8 cellular contexts compared by ENCODE assay signal in the genomic region with DNA sequence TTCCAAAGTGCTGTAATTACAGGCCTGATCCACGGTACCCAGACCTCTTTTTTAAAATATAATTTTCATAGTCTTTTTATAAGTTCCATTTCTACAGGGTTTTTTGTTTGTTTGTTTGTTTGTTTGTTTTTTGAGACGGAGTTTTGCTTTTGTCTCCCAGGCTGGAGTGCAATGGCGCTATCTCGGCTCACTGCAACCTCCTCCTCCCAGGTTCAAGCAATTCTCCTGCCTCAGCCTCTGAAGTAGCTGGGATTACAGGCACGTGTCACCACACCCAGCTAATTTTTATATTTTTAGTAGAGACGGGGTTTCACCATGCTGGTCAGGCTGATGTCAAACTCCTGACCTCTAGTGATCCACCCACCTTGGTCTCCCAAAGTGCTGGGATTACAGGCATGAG. TPM values are rescaled to one million over a fixed set of nuclear protein-coding genes. Genes with fewer than 3 reads are reported as not detected.
DNase-seq lines count a peak whose midpoint lies in the region; ATAC-seq, FAIRE-seq and TF ChIP-seq lines count a peak whose summit lies in the region.
"Not testable (repeated sequence)": the region's sequence is repeated elsewhere in the genome, so short reads cannot be mapped to it uniquely, and the experiment has no call there.

No MANE protein-coding gene starts in this region.

- H3K9me1 ChIP-seq in endothelial cell of umbilical vein (replicated peaks; ENCODE audit: control insufficient read depth, extremely low read depth, insufficient read depth, low read length) = not testable (repeated sequence)

- not testable (repeated sequence) for H2AFZ ChIP-seq in endothelial cell of umbilical vein (ENCODE audit: low read depth, low read length)

- not testable (repeated sequence) for H3K27ac ChIP-seq in A549; endothelial cell of umbilical vein (ENCODE audit: insufficient read depth, low read depth, low read length)

- not testable (repeated sequence) for FAIRE-seq in A549 (lab: Jason Lieb, UNC); endothelial cell of umbilical vein (lab: Jason Lieb, UNC)

- DNase-seq in A549 (ENCODE audit: low read depth in 1 of 2, low spot score in 1 of 2); GM06990 (ENCODE audit: extremely low read depth, insufficient read length); MG63; WTC11 (ENCODE audit: low spot score); endothelial cell of umbilical vein (ENCODE audit: low read depth, low spot score); skeletal muscle cell (ENCODE audit: low read depth): not testable (repeated sequence)

- H3K27me3 Mint-ChIP-seq in WTC11 (ENCODE audit: low read depth); activated naive CD8-positive, alpha-beta T cell: not testable (repeated sequence)

- not testable (repeated sequence) for TF ChIP-seq CTCF in A549 (IDR thresholded peaks at IDR 0.05); GM06990 (IDR thresholded peaks at IDR 0.05; ENCODE audit: insufficient read depth, low read length, poor library complexity, severe bottlenecking); WTC11 (IDR thresholded peaks at IDR 0.05); endothelial cell of umbilical vein (IDR thresholded peaks at IDR 0.05; ENCODE audit: extremely low read depth in 1 of 2, insufficient read depth in 1 of 2, low read depth in 1 of 2, low read length in 2 of 2)

- peaks cover 66% of the 10 kb centered on the region for H3K79me2 ChIP-seq in endothelial cell of umbilical vein (ENCODE audit: control insufficient read depth, insufficient read depth, low read length)

- not testable (repeated sequence) for H3K9me3 Mint-ChIP-seq in WTC11; activated naive CD8-positive, alpha-beta T cell (ENCODE audit: low read depth)

- not testable (repeated sequence) for ATAC-seq in A549, WTC11

- intact Hi-C loops in endothelial cell of umbilical vein (cut with micrococcal nuclease) = not testable (repeated sequence)

- H3K27me3 ChIP-seq in GM06990 (replicated peaks; ENCODE audit: control insufficient read depth, insufficient read depth, low read length); MG63; endothelial cell of umbilical vein (ENCODE audit: control insufficient read depth in 2 of 2, insufficient read depth in 2 of 2, low read length in 2 of 2); mucosa of stomach (ENCODE audit: control insufficient read depth, insufficient read depth, low read length): not testable (repeated sequence)

- H3K4me2 ChIP-seq in A549 (peak overlapping the region; percentile 98), endothelial cell of umbilical vein (ENCODE audit: insufficient read depth, low read length) (peak overlapping the region; percentile 98)

- CTCF ChIA-PET in A549 (lab: Yijun Ruan, JAX); WTC11 (lab: Charles Lee); endothelial cell of umbilical vein (lab: Charles Lee): not testable (repeated sequence)

- POLR2A ChIA-PET in A549 (lab: Yijun Ruan, JAX); WTC11 (lab: Charles Lee): not testable (repeated sequence)
- POLR2A ChIA-PET in endothelial cell of umbilical vein (lab: Charles Lee) = interaction anchor here (0.7 kb wide), 1 partner anchor 108 kb away, joined by 5 read pairs; no protein-coding TSS in a partner anchor

- BruUV-seq in endothelial cell of umbilical vein (replicated peaks; lab: Mats Ljungman, UMichigan) = not testable (repeated sequence)

- not testable (repeated sequence) for TF ChIP-seq RAD21 in A549 (conservative IDR thresholded peaks at IDR 0.05 in 1 of 2, IDR thresholded peaks at IDR 0.05 in 1 of 2)

- not testable (repeated sequence) for H3K27ac Mint-ChIP-seq in WTC11; activated naive CD8-positive, alpha-beta T cell

- not testable (repeated sequence) for TF ChIP-seq POLR2A in A549 (IDR thresholded peaks at IDR 0.05; ENCODE audit: low read length); endothelial cell of umbilical vein (IDR thresholded peaks at IDR 0.05; ENCODE audit: low read depth, low read length)

- WGBS in A549 (ENCODE audit: missing lambda C conversion rate) = 84% methylated on average over 6 of the region's 6 CpGs

- H3K9ac ChIP-seq in endothelial cell of umbilical vein (replicated peaks; ENCODE audit: extremely low read depth, insufficient read depth, low read length) = not testable (repeated sequence)
- peak overlapping the region; percentile 95 for H3K9ac ChIP-seq in mucosa of stomach (ENCODE audit: low read length)

- H3K36me3 ChIP-seq in GM06990 (ENCODE audit: control insufficient read depth, insufficient read depth, low read length); endothelial cell of umbilical vein (ENCODE audit: control insufficient read depth in 2 of 2, extremely low read depth in 1 of 2, insufficient read depth in 2 of 2, low read length in 2 of 2); mucosa of stomach (ENCODE audit: control insufficient read depth, insufficient read depth, low read length): not testable (repeated sequence)
- peaks cover 34% of the 10 kb centered on the region for H3K36me3 ChIP-seq in MG63

- peak overlapping the region; percentile 88 for H3K4me3 Mint-ChIP-seq in WTC11
- H3K4me3 Mint-ChIP-seq in activated naive CD8-positive, alpha-beta T cell = peak overlapping the region; percentile 95

- not testable (repeated sequence) for H4K20me1 ChIP-seq in endothelial cell of umbilical vein (replicated peaks; ENCODE audit: control insufficient read depth, extremely low read depth, insufficient read depth, low read length)

- H3K4me1 Mint-ChIP-seq in WTC11 = peaks cover 14% of the 10 kb centered on the region
- peaks cover 27% of the 10 kb centered on the region for H3K4me1 Mint-ChIP-seq in activated naive CD8-positive, alpha-beta T cell (ENCODE audit: low read depth)

- H3K36me3 Mint-ChIP-seq in WTC11; activated naive CD8-positive, alpha-beta T cell: not testable (repeated sequence)

- dilution Hi-C loops in endothelial cell of umbilical vein (cut with MboI; ENCODE audit: extremely low pct_ligation_motif_present, low sequenced_read_pairs) = not testable (repeated sequence)

- H3K9me3 ChIP-seq in A549; MG63; endothelial cell of umbilical vein (replicated peaks; ENCODE audit: control insufficient read depth, insufficient read depth, low read length); mucosa of stomach (ENCODE audit: control insufficient read depth, low read length): not testable (repeated sequence)

- not testable (repeated sequence) for TF ChIP-seq EP300 in A549 (IDR thresholded peaks at IDR 0.05)

- H3K4me3 ChIP-seq in A549; endothelial cell of umbilical vein (replicated peaks in 1 of 3; ENCODE audit: insufficient read depth in 1 of 3, low read depth in 1 of 3, low read length in 3 of 3); mucosa of stomach (ENCODE audit: low read length): not testable (repeated sequence)
- peak overlapping the region; percentile 100 for H3K4me3 ChIP-seq in GM06990 (replicated peaks; ENCODE audit: low read depth, low read length)
- H3K4me3 ChIP-seq in MG63 = peak overlapping the region; percentile 96
- peak overlapping the region; percentile 100 for H3K4me3 ChIP-seq in skeletal muscle cell (ENCODE audit: low read depth, low read length)

- peaks cover 18% of the 10 kb centered on the region; the same call in 2 of the 3 replicates for H3K4me1 ChIP-seq in A549
- not testable (repeated sequence) for H3K4me1 ChIP-seq in endothelial cell of umbilical vein (ENCODE audit: control insufficient read depth, extremely low read depth, insufficient read depth, low read length); mucosa of stomach (ENCODE audit: control insufficient read depth, insufficient read depth, low read length)

RNA-seq across cellular contexts. Expression of a gene that starts 2.1 kb away (rescaled TPM):
- 23.6 and 23.7 TPM in 2 replicates for polyA plus RNA-seq in A549 (2011; rRNA removed)
- 6.0 and 7.1 TPM in 2 replicates for polyA plus RNA-seq in A549 (2012; cell fraction: cytosol; rRNA removed)
- 4.4 and 4.8 TPM in 2 replicates for polyA plus RNA-seq in A549 (2012; cell fraction: nucleus; rRNA removed)
- 10.4 to 11.6 TPM (median 10.9 TPM) in 3 replicates for polyA plus RNA-seq in A549 (2017; fragmentation: RNase III; extraction: RNeasy Plus Mini Kit Qiagen cat#74134 plus additional on column Dnase treatment)
- polyA minus RNA-seq in A549 (2011; rRNA and poly(A)+ RNA removed) = 19.5 and 21.0 TPM in 2 replicates
- 11.7 and 14.2 TPM in 2 replicates for total RNA-seq in MG63 (2014; rRNA removed; shearing (Covaris generic); ENCODE audit: low replicate concordance)
- 25.0 to 30.5 TPM (median 27.5 TPM) in 3 replicates for total RNA-seq in WTC11 (2021)
- total RNA-seq in endothelial cell of umbilical vein = 28.6 and 30.0 TPM in 2 replicates
- polyA plus RNA-seq in endothelial cell of umbilical vein = 19.8 and 20.4 TPM in 2 replicates
- polyA plus RNA-seq in endothelial cell of umbilical vein (2011; cell fraction: cytosol; rRNA removed) = 16.1 and 16.5 TPM in 2 replicates
- polyA plus RNA-seq in endothelial cell of umbilical vein (2011; cell fraction: nucleus; rRNA removed) = 25.0 and 25.5 TPM in 2 replicates
- polyA plus RNA-seq in endothelial cell of umbilical vein (2012) = 15.2 and 16.8 TPM in 2 replicates
- 48.5 and 52.0 TPM in 2 replicates for polyA minus RNA-seq in endothelial cell of umbilical vein
- 13.7 TPM for polyA minus RNA-seq in endothelial cell of umbilical vein (2011; cell fraction: cytosol; rRNA and poly(A)+ RNA removed)
- 43.1 and 55.0 TPM in 2 replicates for polyA minus RNA-seq in endothelial cell of umbilical vein (2011; cell fraction: nucleus; rRNA and poly(A)+ RNA removed)

RNA-seq across cellular contexts. Expression of a gene that starts 18.0 kb away (rescaled TPM):
- polyA plus RNA-seq in A549 (2011; rRNA removed) = 63.2 and 105 TPM in 2 replicates
- 13.0 and 20.8 TPM in 2 replicates for polyA plus RNA-seq in A549 (2012; cell fraction: cytosol; rRNA removed)
- 5.2 and 12.4 TPM in 2 replicates for polyA plus RNA-seq in A549 (2012; cell fraction: nucleus; rRNA removed)
- 51.1 to 59.8 TPM (median 57.2 TPM) in 3 replicates for polyA plus RNA-seq in A549 (2017; fragmentation: RNase III; extraction: RNeasy Plus Mini Kit Qiagen cat#74134 plus additional on column Dnase treatment)
- polyA minus RNA-seq in A549 (2011; rRNA and poly(A)+ RNA removed) = 26.5 and 30.8 TPM in 2 replicates
- 81.1 and 98.2 TPM in 2 replicates for total RNA-seq in MG63 (2014; rRNA removed; shearing (Covaris generic); ENCODE audit: low replicate concordance)
- 27.2 to 31.3 TPM (median 27.6 TPM) in 3 replicates for total RNA-seq in WTC11 (2021)
- total RNA-seq in endothelial cell of umbilical vein = 56.2 and 62.5 TPM in 2 replicates
- polyA plus RNA-seq in endothelial cell of umbilical vein = 13.1 and 18.6 TPM in 2 replicates
- polyA plus RNA-seq in endothelial cell of umbilical vein (2011; cell fraction: cytosol; rRNA removed) = 29.8 and 33.5 TPM in 2 replicates
- polyA plus RNA-seq in endothelial cell of umbilical vein (2011; cell fraction: nucleus; rRNA removed) = 17.7 and 23.7 TPM in 2 replicates
- 36.8 and 55.9 TPM in 2 replicates for polyA plus RNA-seq in endothelial cell of umbilical vein (2012)
- polyA minus RNA-seq in endothelial cell of umbilical vein = 31.6 and 34.7 TPM in 2 replicates
- polyA minus RNA-seq in endothelial cell of umbilical vein (2011; cell fraction: cytosol; rRNA and poly(A)+ RNA removed) = 27.8 TPM
- 13.1 and 14.6 TPM in 2 replicates for polyA minus RNA-seq in endothelial cell of umbilical vein (2011; cell fraction: nucleus; rRNA and poly(A)+ RNA removed)
